Comparison of ENCODE assay signal across 18 cellular contexts in genomic region chr5:146620663-146621051, GRCh38.
A peak's percentile ranks its signal among the peaks of the same experiment; 100 is the strongest.
DNase-seq lines count a peak whose midpoint lies in the region; ATAC-seq and TF ChIP-seq lines count a peak whose summit lies in the region.
"Had no signal": no experiment of that assay in that cellular context is flagged by ENCODE, and none has a peak within 500 bp of the region (broad histone marks: within the 10 kb centered on the region; RNA-seq: fewer than 3 reads in every experiment).

No MANE protein-coding gene starts in this region.

- CTCF ChIA-PET in activated CD8-positive, alpha-beta T cell treated with anti-CD3 and anti-CD28 coated beads for 36 hours (lab: Charles Lee): no interaction called here

- POLR2A ChIA-PET in activated CD8-positive, alpha-beta T cell treated with anti-CD3 and anti-CD28 coated beads for 36 hours (lab: Charles Lee): no interaction called here

- TF ChIP-seq CTCF in brain (conservative IDR thresholded peaks at IDR 0.05) (no peak), coronary artery (IDR thresholded peaks at IDR 0.05) (no peak)
- TF ChIP-seq CTCF in activated CD8-positive, alpha-beta T cell treated with anti-CD3 and anti-CD28 coated beads for 36 hours (IDR thresholded peaks at IDR 0.05): no peak

- H3K27ac ChIP-seq in coronary artery: no peak overlapping the region
- H3K27ac ChIP-seq: BLaER1 treated with 17β-estradiol and CSF1 and Interleukin-3, amounts not matched to agents 10 nM and 100 nM; epithelial cell of prostate; SJCRH30; stomach had no signal

- intact Hi-C loops in activated CD8-positive, alpha-beta T cell treated with anti-CD3 and anti-CD28 coated beads for 36 hours (cut with micrococcal nuclease): no loop called here
- intact Hi-C loops in left colon (cut with DNase I, micrococcal nuclease): no loop called here

- peak overlapping the region in 3 of 5 experiments; percentile 27 to 68 (median 63) for H3K4me3 Mint-ChIP-seq in brain
- H3K4me3 Mint-ChIP-seq in activated CD8-positive, alpha-beta T cell treated with anti-CD3 and anti-CD28 coated beads for 36 hours: no peak overlapping the region
- H3K4me3 Mint-ChIP-seq: activated naive CD8-positive, alpha-beta T cell treated with anti-CD3 and anti-CD28 coated beads, Interleukin-2, amount 10 ng/mL, durations not matched to agents 7 days and 5 days; activated T-cell treated with anti-CD3 and anti-CD28 coated beads, Interleukin-2, amount 50 U/mL, for 24 hours had no signal

- peak overlapping the region; percentile 81 to 95 (median 89) for H3K27ac Mint-ChIP-seq in brain
- no peak overlapping the region for H3K27ac Mint-ChIP-seq in activated CD8-positive, alpha-beta T cell treated with anti-CD3 and anti-CD28 coated beads for 36 hours
- H3K27ac Mint-ChIP-seq: activated naive CD8-positive, alpha-beta T cell treated with anti-CD3 and anti-CD28 coated beads, Interleukin-2, amount 10 ng/mL, durations not matched to agents 7 days and 5 days; activated T-cell treated with anti-CD3 and anti-CD28 coated beads, Interleukin-2, amount 50 U/mL, for 24 hours had no signal

- H3K4me1 Mint-ChIP-seq in brain: peaks cover 47% of the 10 kb centered on the region
- H3K4me1 Mint-ChIP-seq in activated CD8-positive, alpha-beta T cell treated with anti-CD3 and anti-CD28 coated beads for 36 hours (ENCODE audit: low read depth): no peaks in the 10 kb centered on the region
- H3K4me1 Mint-ChIP-seq: activated naive CD8-positive, alpha-beta T cell treated with anti-CD3 and anti-CD28 coated beads, Interleukin-2, amount 10 ng/mL, durations not matched to agents 7 days and 5 days had no signal

- H3K27me3 Mint-ChIP-seq in brain: no peaks in the 10 kb centered on the region
- no peaks in the 10 kb centered on the region for H3K27me3 Mint-ChIP-seq in activated CD8-positive, alpha-beta T cell treated with anti-CD3 and anti-CD28 coated beads for 36 hours
- H3K27me3 Mint-ChIP-seq: activated naive CD8-positive, alpha-beta T cell treated with anti-CD3 and anti-CD28 coated beads, Interleukin-2, amount 10 ng/mL, durations not matched to agents 7 days and 5 days; activated T-cell treated with anti-CD3 and anti-CD28 coated beads, Interleukin-2, amount 50 U/mL, for 24 hours had no signal

- DNase-seq in NCI-H128 (lab: John Stamatoyannopoulos, UW; ENCODE audit: unreplicated experiment) (peak; percentile 76), NCI-H2171 (lab: John Stamatoyannopoulos, UW) (peak; percentile 67), pons (ENCODE audit: low spot score) (peak; percentile 17), T-helper 1 cell (no peak), coronary artery (ENCODE audit: low spot score) (no peak), left colon (no peak)
- no peak for DNase-seq in activated CD8-positive, alpha-beta T cell treated with anti-CD3 and anti-CD28 coated beads for 36 hours
- DNase-seq: activated CD4-positive, alpha-beta T cell treated with anti-CD3 and anti-CD28 coated beads, Interleukin-2, amount 50 U/mL, for 1 hour; activated naive CD8-positive, alpha-beta T cell treated with anti-CD3 and anti-CD28 coated beads, Interleukin-2, amount 10 ng/mL, durations not matched to agents 7 days and 5 days; activated T-cell treated with anti-CD3 and anti-CD28 coated beads, Interleukin-2, amount 50 U/mL, for 24 hours; central memory CD4-positive, alpha-beta T cell; HCEC 1CT; SJCRH30; small intestine; stomach had no signal

- no peak overlapping the region for H3K4me3 ChIP-seq in coronary artery
- H3K4me3 ChIP-seq: BLaER1 treated with 17β-estradiol and CSF1 and Interleukin-3, amounts not matched to agents 10 nM and 100 nM; SJCRH30; stomach had no signal

- H3K9me3 Mint-ChIP-seq in brain: peaks cover 10 to 23% (median 21%) of the 10 kb centered on the region in 5 experiments
- H3K9me3 Mint-ChIP-seq in activated CD8-positive, alpha-beta T cell treated with anti-CD3 and anti-CD28 coated beads for 36 hours: peaks cover 12% of the 10 kb centered on the region
- H3K9me3 Mint-ChIP-seq: activated naive CD8-positive, alpha-beta T cell treated with anti-CD3 and anti-CD28 coated beads, Interleukin-2, amount 10 ng/mL, durations not matched to agents 7 days and 5 days had no signal

- no peak for ATAC-seq in activated CD8-positive, alpha-beta T cell treated with anti-CD3 and anti-CD28 coated beads for 36 hours
- no peak for ATAC-seq in left colon

- H3K36me3 Mint-ChIP-seq in brain: peaks cover 27% of the 10 kb centered on the region
- H3K36me3 Mint-ChIP-seq in activated CD8-positive, alpha-beta T cell treated with anti-CD3 and anti-CD28 coated beads for 36 hours (ENCODE audit: low read depth): no peaks in the 10 kb centered on the region
- H3K36me3 Mint-ChIP-seq: activated naive CD8-positive, alpha-beta T cell treated with anti-CD3 and anti-CD28 coated beads, Interleukin-2, amount 10 ng/mL, durations not matched to agents 7 days and 5 days had no signal

Comparison
In these comparisons a context has a peak if more than half of its experiments do, and no peak if none do; other contexts are left out.
1. DNase-seq: peak in NCI-H128 (single experiment), NCI-H2171 (single experiment) and pons (single experiment); none in T-helper 1 cell (0 of 5), activated CD8-positive, alpha-beta T cell treated with anti-CD3 and anti-CD28 coated beads for 36 hours (single experiment), coronary artery (single experiment) and left colon (0 of 2).